8 cellular contexts compared by ENCODE assay signal in the genomic region with DNA sequence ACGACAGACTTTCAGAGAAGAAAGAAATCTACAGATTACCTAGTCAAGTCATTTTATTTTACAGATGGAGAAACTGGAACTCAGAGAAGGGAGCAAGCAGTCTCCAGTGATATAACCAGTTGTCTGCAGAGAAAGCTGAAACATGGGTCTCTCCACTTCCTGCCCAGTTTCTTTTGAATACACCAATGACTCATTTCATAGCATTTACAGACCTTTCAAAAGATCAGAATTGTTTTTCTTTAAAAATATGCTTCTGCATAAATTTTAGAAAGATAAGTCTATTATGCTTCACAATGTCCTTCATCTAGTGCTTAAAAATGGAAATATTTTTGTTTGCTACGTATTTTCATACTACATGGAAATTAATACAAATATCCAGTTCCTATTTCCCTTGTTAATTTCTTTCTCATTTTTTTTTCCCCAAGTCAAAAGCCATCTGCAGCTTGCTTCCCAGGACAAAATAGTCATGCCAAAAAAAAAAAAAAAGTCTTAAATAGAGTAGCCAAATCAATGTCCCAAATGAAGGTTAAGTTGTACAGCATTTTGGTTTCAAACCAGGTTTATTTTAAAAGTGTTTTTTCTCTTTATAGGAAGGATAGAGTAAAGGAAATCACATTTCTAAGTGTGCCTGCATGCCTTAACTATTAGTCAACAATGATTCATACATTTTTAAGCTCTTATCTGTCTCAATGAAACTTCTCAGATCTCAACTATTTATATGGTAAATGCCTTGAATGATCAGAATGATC. TPM values are rescaled to one million over a fixed set of nuclear protein-coding genes. Genes with fewer than 3 reads are reported as not detected.
DNase-seq lines count a peak whose midpoint lies in the region; ATAC-seq, FAIRE-seq and TF ChIP-seq lines count a peak whose summit lies in the region.

No MANE protein-coding gene starts in this region.

- ATAC-seq in HG02884 (IDR thresholded peaks at IDR 0.05; ENCODE audit: unreplicated experiment) (peak; percentile 66), pancreas (peak; percentile 46 to 78 (median 60))
- peak; percentile 52 for ATAC-seq in effector memory CD8-positive, alpha-beta T cell (replicated peaks)

- peak overlapping the region in 3 of 4 donors; percentile 1 to 75 (median 68) for H3K27ac ChIP-seq in pancreas

- intact Hi-C loops in pancreas (cut with DNase I): no loop called here

- DNase-seq in activated naive CD4-positive, alpha-beta T cell treated with anti-CD3 and anti-CD28 coated beads, Interleukin-2, amount 10 ng/mL, durations not matched to agents 7 days and 5 days: peak; percentile 35
- DNase-seq in activated naive CD4-positive, alpha-beta T cell (lab: John Stamatoyannopoulos, UW): no peak
- DNase-seq in OCI-M1 (lab: John Stamatoyannopoulos, UW) (peak; percentile 53), pancreas (no peak), NCI-H1436 treated with DMSO at 0.1 percent for 48 hours (lab: John Stamatoyannopoulos, UW) (no peak)
- no peak for DNase-seq in effector memory CD8-positive, alpha-beta T cell
- DNase-seq in stimulated activated CD8-positive, alpha-beta memory T cell treated with anti-CD3 and anti-CD28 coated beads, Interleukin-4, amount 100 ng/mL, for 48 hours: no peak

- H3K27ac Mint-ChIP-seq in activated naive CD4-positive, alpha-beta T cell treated with anti-CD3 and anti-CD28 coated beads, Interleukin-2, amount 10 ng/mL, durations not matched to agents 7 days and 5 days: peak overlapping the region; percentile 94
- peak overlapping the region; percentile 93 to 98 for H3K27ac Mint-ChIP-seq in effector memory CD8-positive, alpha-beta T cell

- H3K27me3 Mint-ChIP-seq in activated naive CD4-positive, alpha-beta T cell treated with anti-CD3 and anti-CD28 coated beads, Interleukin-2, amount 10 ng/mL, durations not matched to agents 7 days and 5 days: peaks cover 3% of the 10 kb centered on the region
- no peaks in the 10 kb centered on the region for H3K27me3 Mint-ChIP-seq in effector memory CD8-positive, alpha-beta T cell

- H3K36me3 Mint-ChIP-seq in activated naive CD4-positive, alpha-beta T cell treated with anti-CD3 and anti-CD28 coated beads, Interleukin-2, amount 10 ng/mL, durations not matched to agents 7 days and 5 days: peaks cover 16% of the 10 kb centered on the region
- H3K36me3 Mint-ChIP-seq in effector memory CD8-positive, alpha-beta T cell (ENCODE audit: insufficient read depth): peaks cover 3% of the 10 kb centered on the region

- no peak for FAIRE-seq in pancreas (lab: Jason Lieb, UNC)

- no peaks in the 10 kb centered on the region for H3K27me3 ChIP-seq in pancreas

- CTCF ChIA-PET in activated naive CD4-positive, alpha-beta T cell treated with anti-CD3 and anti-CD28 coated beads, Interleukin-2, amount 10 ng/mL, durations not matched to agents 7 days and 5 days (lab: Charles Lee): interaction anchor here (1.0 to 5.2 kb wide), 10 partner anchors 10 to 102 kb away, joined by 3 to 50 read pairs (median 5); no protein-coding TSS in a partner anchor

- no peaks in the 10 kb centered on the region for H3K9me3 Mint-ChIP-seq in activated naive CD4-positive, alpha-beta T cell treated with anti-CD3 and anti-CD28 coated beads, Interleukin-2, amount 10 ng/mL, durations not matched to agents 7 days and 5 days
- no peaks in the 10 kb centered on the region for H3K9me3 Mint-ChIP-seq in effector memory CD8-positive, alpha-beta T cell

- no peaks in the 10 kb centered on the region for H3K9me3 ChIP-seq in pancreas

- H3K4me3 ChIP-seq in pancreas: no peak overlapping the region

- no peak for TF ChIP-seq CTCF in pancreas (IDR thresholded peaks at IDR 0.05)

- H3K4me3 Mint-ChIP-seq in activated naive CD4-positive, alpha-beta T cell treated with anti-CD3 and anti-CD28 coated beads, Interleukin-2, amount 10 ng/mL, durations not matched to agents 7 days and 5 days: peak overlapping the region; percentile 59
- peak overlapping the region; percentile 75 to 80 for H3K4me3 Mint-ChIP-seq in effector memory CD8-positive, alpha-beta T cell

- peaks cover 66% of the 10 kb centered on the region for H3K4me1 Mint-ChIP-seq in activated naive CD4-positive, alpha-beta T cell treated with anti-CD3 and anti-CD28 coated beads, Interleukin-2, amount 10 ng/mL, durations not matched to agents 7 days and 5 days
- H3K4me1 Mint-ChIP-seq in effector memory CD8-positive, alpha-beta T cell (ENCODE audit: low read depth in 2 of 2): peaks cover 21 to 31% of the 10 kb centered on the region in 2 donors

- WGBS in pancreas, 2 donors: 37 to 51% methylated on average over 2 of the region's 2 CpGs

- peaks cover 27 to 48% (median 36%) of the 10 kb centered on the region in 3 donors for H3K4me1 ChIP-seq in pancreas

- H3K36me3 ChIP-seq in pancreas: no peaks in the 10 kb centered on the region

RNA-seq across cellular contexts. Expression of a gene that starts 36.9 kb away (rescaled TPM):
- 10 to 100 TPM; 22.9 to 41.0 (median 29.6) TPM for total RNA-seq in pancreas
- polyA plus RNA-seq in pancreas: 10 to 100 TPM in 1 of 2 donors, 1 to 10 TPM in 1; 8.2 to 11.6 TPM

Comparison
In these comparisons a context has a peak if more than half of its experiments do, and no peak if none do; other contexts are left out.
1. DNase-seq: peak in activated naive CD4-positive, alpha-beta T cell treated with anti-CD3 and anti-CD28 coated beads, Interleukin-2, amount 10 ng/mL, durations not matched to agents 7 days and 5 days (single experiment) and OCI-M1 (single experiment); none in activated naive CD4-positive, alpha-beta T cell (0 of 4), effector memory CD8-positive, alpha-beta T cell (0 of 3), pancreas (0 of 6), stimulated activated CD8-positive, alpha-beta memory T cell treated with anti-CD3 and anti-CD28 coated beads, Interleukin-4, amount 100 ng/mL, for 48 hours (single experiment) and NCI-H1436 treated with DMSO at 0.1 percent for 48 hours (single experiment).
2. Peak in every context shown above with its lines, with median percentiles within 50 percentile points of each other: ATAC-seq.